9 cellular contexts compared by ENCODE assay signal in genomic region chr14:101626331-101626730, GRCh38.
"Had no signal": no experiment of that assay in that cellular context is flagged by ENCODE, and none has a peak within 500 bp of the region (broad histone marks: within the 10 kb centered on the region; RNA-seq: fewer than 3 reads in every experiment).

No MANE protein-coding gene starts in this region.

- H2AFZ ChIP-seq: GM23248, GM23338 had no signal

- H3K4me2 ChIP-seq: GM23338 had no signal

- ATAC-seq: GM23338, HCT116 had no signal

- H3K36me3 ChIP-seq: HAP-1 had no signal

- H3K9me3 ChIP-seq: HAP-1 had no signal

- H3K27ac ChIP-seq: GM23248 had no signal

- H3K4me3 ChIP-seq: GM23248, GM23338, HAP-1 had no signal

- H3K9ac ChIP-seq: GM23248 had no signal

- DNase-seq: GM23248, GOT3, H7, H9, HCEC 1CT, HFFc6 had no signal
